In the genomic region with DNA sequence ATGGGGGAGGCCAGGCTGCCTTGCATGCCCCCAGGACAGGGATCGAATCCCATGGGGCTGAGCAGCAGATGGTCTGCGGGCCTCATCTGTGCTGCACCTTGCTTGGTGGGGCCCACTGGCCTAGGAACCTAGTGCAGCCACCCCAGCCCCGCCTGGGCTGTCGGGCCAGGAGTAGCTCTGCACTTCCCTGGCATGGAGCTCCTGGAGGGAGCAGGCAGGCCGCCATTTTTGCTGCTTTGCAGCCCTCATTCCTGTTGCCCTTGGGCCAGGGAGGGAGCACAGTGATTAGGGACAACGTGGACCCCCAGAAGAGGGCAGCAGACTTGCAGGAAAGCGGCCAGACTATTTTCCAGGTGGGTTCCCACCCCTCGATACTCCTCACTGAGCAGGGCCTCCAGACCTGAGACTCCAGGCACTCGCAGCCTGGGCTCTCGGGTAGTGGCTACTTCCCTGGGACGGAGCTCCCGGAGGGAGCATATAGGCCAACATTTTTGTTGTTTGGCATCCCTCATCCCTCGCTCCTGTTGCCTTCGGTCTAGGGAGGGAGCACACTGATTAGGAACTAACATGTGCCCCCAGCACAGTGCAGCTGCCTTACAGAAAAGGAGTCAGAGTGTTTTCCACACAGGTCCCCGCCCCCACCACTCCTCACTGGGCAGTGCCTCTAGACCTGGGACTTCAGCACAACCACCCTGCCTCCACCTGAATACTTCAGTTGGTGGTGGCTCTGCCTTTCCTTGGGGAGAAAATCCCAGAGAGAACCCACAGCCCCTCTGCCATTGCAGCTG, we compare ENCODE assay signal across 14 cellular contexts.
A peak's percentile ranks its signal among the peaks of the same experiment; 100 is the strongest.
DNase-seq lines count a peak whose midpoint lies in the region; TF ChIP-seq lines count a peak whose summit lies in the region.
"Had no signal": no experiment of that assay in that cellular context is flagged by ENCODE, and none has a peak within 500 bp of the region (broad histone marks: within the 10 kb centered on the region; RNA-seq: fewer than 3 reads in every experiment).

No MANE protein-coding gene starts in this region.

- peaks cover 2% of the 10 kb centered on the region for H3K27me3 Mint-ChIP-seq in HFFc6 (ENCODE audit: insufficient read depth)

- H3K4me3 Mint-ChIP-seq in HFFc6 = no peak overlapping the region
- H3K4me3 Mint-ChIP-seq: activated CD4-positive, alpha-beta memory T cell treated with anti-CD3 and anti-CD28 coated beads, Interleukin-2, amount 10 ng/mL, durations not matched to agents 7 days and 5 days; stimulated activated naive CD8-positive, alpha-beta T cell treated with anti-CD3 and anti-CD28 coated beads, Interleukin-15, Interleukin-2, amounts not matched to agents 100 ng/mL and 50 ng/mL, for 24 hours had no signal

- H3K4me3 ChIP-seq in cardiac fibroblast (replicated peaks in 1 of 2; ENCODE audit: low read depth in 2 of 2, low read length in 2 of 2) = no peak overlapping the region
- H3K4me3 ChIP-seq in kidney epithelial cell (ENCODE audit: low read depth, low read length) = no peak overlapping the region
- H3K4me3 ChIP-seq: heart left ventricle, spleen, vagina had no signal

- no peaks in the 10 kb centered on the region for H3K27me3 ChIP-seq in kidney epithelial cell (ENCODE audit: control insufficient read depth, insufficient read depth, low read length)
- H3K27me3 ChIP-seq: heart left ventricle, vagina had no signal

- peak; percentile 45 for TF ChIP-seq CTCF in HFFc6 (IDR thresholded peaks at IDR 0.05)
- peak; percentile 11 for TF ChIP-seq CTCF in cardiac fibroblast (IDR thresholded peaks at IDR 0.05; ENCODE audit: low read depth, low read length)
- TF ChIP-seq CTCF in kidney epithelial cell (IDR thresholded peaks at IDR 0.05; ENCODE audit: insufficient read depth, low read length, poor library complexity, severe bottlenecking) = peak; percentile 16

- H3K9me3 Mint-ChIP-seq in HFFc6 = no peaks in the 10 kb centered on the region

- H3K36me3 ChIP-seq in kidney epithelial cell (ENCODE audit: control insufficient read depth, insufficient read depth, low read length) = no peaks in the 10 kb centered on the region
- H3K36me3 ChIP-seq: heart left ventricle, spleen, vagina had no signal

- no peak overlapping the region for H3K27ac Mint-ChIP-seq in HFFc6
- H3K27ac Mint-ChIP-seq: activated CD4-positive, alpha-beta memory T cell treated with anti-CD3 and anti-CD28 coated beads, Interleukin-2, amount 10 ng/mL, durations not matched to agents 7 days and 5 days; stimulated activated naive CD8-positive, alpha-beta T cell treated with anti-CD3 and anti-CD28 coated beads, Interleukin-15, Interleukin-2, amounts not matched to agents 100 ng/mL and 50 ng/mL, for 24 hours had no signal

- DNase-seq in Daoy (ENCODE audit: low read depth) (peak; percentile 29), HFFc6 (no peak), cardiac fibroblast (ENCODE audit: low read depth in 2 of 2) (no peak), kidney epithelial cell (ENCODE audit: low read depth) (no peak), epidermal melanocyte (ENCODE audit: insufficient read length, low spot score) (no peak), NCI-H187 (lab: John Stamatoyannopoulos, UW) (no peak), COLO829 (ENCODE audit: low spot score) (no peak)
- DNase-seq: activated CD4-positive, alpha-beta memory T cell treated with anti-CD3 and anti-CD28 coated beads, Interleukin-2, amount 10 ng/mL, durations not matched to agents 7 days and 5 days; erythroblast; heart left ventricle; OCI-M1; spleen had no signal

- no peaks in the 10 kb centered on the region for H3K4me1 Mint-ChIP-seq in HFFc6 (ENCODE audit: low read depth)
- H3K4me1 Mint-ChIP-seq: activated CD4-positive, alpha-beta memory T cell treated with anti-CD3 and anti-CD28 coated beads, Interleukin-2, amount 10 ng/mL, durations not matched to agents 7 days and 5 days had no signal

- no peaks in the 10 kb centered on the region for H3K36me3 Mint-ChIP-seq in HFFc6 (ENCODE audit: low read depth)
